8 cellular contexts compared by ENCODE assay signal in genomic region chr1:15885269-15885668, GRCh38. TPM values are rescaled to one million over a fixed set of nuclear protein-coding genes. Genes with fewer than 3 reads are reported as not detected.
DNase-seq lines count a peak whose midpoint lies in the region; ATAC-seq and TF ChIP-seq lines count a peak whose summit lies in the region.

No MANE protein-coding gene starts in this region.

- H3K79me2 ChIP-seq in GM23338 (replicated peaks; ENCODE audit: insufficient read depth): peaks cover 97% of the 10 kb centered on the region

- H3F3A ChIP-seq in GM23338 (replicated peaks; ENCODE audit: low read depth): no peaks in the 10 kb centered on the region; the same call in 1 of the 2 replicates

- H3K36me3 Mint-ChIP-seq in GM23338 (ENCODE audit: low read depth): peaks cover 7% of the 10 kb centered on the region; the same call in 2 of the 3 replicates
- peaks cover 9% of the 10 kb centered on the region for H3K36me3 Mint-ChIP-seq in T-cell

- H3K27me3 Mint-ChIP-seq in GM23338 (ENCODE audit: insufficient read depth, low read depth, poor library complexity): peaks cover 6% of the 10 kb centered on the region
- no peaks in the 10 kb centered on the region for H3K27me3 Mint-ChIP-seq in T-cell

- H3K27ac Mint-ChIP-seq in GM23338 (peak overlapping the region; percentile 98), T-cell (peak overlapping the region; percentile 20 to 69)

- CTCF ChIA-PET in T-cell (lab: Charles Lee): interaction anchor here in 1 of 2 donors (1.7 kb wide), 1 partner anchor 70 kb away, joined by 5 read pairs; no protein-coding TSS in a partner anchor

- H3K4me3 Mint-ChIP-seq in GM23338 (no peak overlapping the region; the same call in 2 of the 3 replicates), T-cell (peak overlapping the region in 2 of 3 donors; percentile 61 to 66)

- H3K4me1 ChIP-seq in GM23338 (ENCODE audit: insufficient read depth) (peaks cover 19% of the 10 kb centered on the region), iPS-20b (ENCODE audit: insufficient read depth, low read length) (peaks cover 8% of the 10 kb centered on the region)

- H3K27me3 ChIP-seq in GM23338 (ENCODE audit: insufficient read depth) (no peaks in the 10 kb centered on the region), iPS-20b (ENCODE audit: insufficient read depth, low read length) (no peaks in the 10 kb centered on the region)

- POLR2A ChIA-PET in T-cell (lab: Charles Lee): no interaction called here

- H3K9me3 Mint-ChIP-seq in GM23338: no peaks in the 10 kb centered on the region
- H3K9me3 Mint-ChIP-seq in T-cell: no peaks in the 10 kb centered on the region

- H3K36me3 ChIP-seq in GM23338 (ENCODE audit: insufficient read depth) (no peaks in the 10 kb centered on the region), iPS-20b (ENCODE audit: insufficient read depth, low read depth, low read length) (no peaks in the 10 kb centered on the region)

- peak overlapping the region; percentile 86; the same call in 1 of the 2 replicates for H3K9ac ChIP-seq in iPS-20b (ENCODE audit: low read depth, low read length)

- H3K4me1 Mint-ChIP-seq in GM23338 (peaks cover 22% of the 10 kb centered on the region), T-cell (peaks cover 69 to 70% (median 69%) of the 10 kb centered on the region in 3 donors)

- H3K9me2 ChIP-seq in GM23338 (ENCODE audit: insufficient read depth): no peaks in the 10 kb centered on the region

- intact Hi-C loops in head of caudate nucleus (cut with DNase I): loop anchor here (5.0 to 10.0 kb wide), 2 partner anchors 38 to 110 kb away; partner anchors contain the start of gene SPEN

- H3K4me3 ChIP-seq in GM23338: no peak overlapping the region
- no peak overlapping the region for H3K4me3 ChIP-seq in iPS-20b (ENCODE audit: low read length)
- no peak overlapping the region for H3K4me3 ChIP-seq in skin epidermis

- peak overlapping the region; percentile 92 for H3K27ac ChIP-seq in GM23338 (ENCODE audit: low read depth)
- peak overlapping the region; percentile 55 for H3K27ac ChIP-seq in iPS-20b (ENCODE audit: low read length)
- H3K27ac ChIP-seq in skin epidermis: peak overlapping the region in 17 of 21 experiments; percentile 12 to 85 (median 75)

- no peak overlapping the region for H2AFZ ChIP-seq in GM23338

- DNase-seq in GM23338 (ENCODE audit: low spot score) (no peak), T-cell (no peak), amniotic stem cell (lab: John Stamatoyannopoulos, UW) (no peak), NCI-H446 treated with DMSO at 0.1 percent for 48 hours (lab: John Stamatoyannopoulos, UW) (no peak), DMS53 treated with DMSO at 0.1 percent for 48 hours (lab: John Stamatoyannopoulos, UW; ENCODE audit: unreplicated experiment) (no peak), head of caudate nucleus (no peak)

- H3K4me2 ChIP-seq in GM23338: peak overlapping the region; percentile 60

- ATAC-seq in GM23338 (no peak), T-cell (replicated peaks in 1 of 4) (no peak)

- peaks cover 3% of the 10 kb centered on the region; the same call in 1 of the 2 replicates for H4K20me1 ChIP-seq in GM23338 (replicated peaks; ENCODE audit: insufficient read depth)

- no peaks in the 10 kb centered on the region for H3K9me3 ChIP-seq in iPS-20b (ENCODE audit: insufficient read depth, low read depth, low read length)

- TF ChIP-seq CTCF in GM23338 (conservative IDR thresholded peaks at IDR 0.05; ENCODE audit: low read depth in 2 of 2): no peak

TF ChIP-seq in GM23338, 12 proteins besides CTCF, POLR2A, EP300 and RAD21:
- TF ChIP-seq ZNF114 (CRISPR knock-in tag; IDR thresholded peaks at IDR 0.05) (no peak), ZNF462 (CRISPR knock-in tag; IDR thresholded peaks at IDR 0.05) (no peak), EZH2phosphoT487 (IDR thresholded peaks at IDR 0.05; ENCODE audit: unreplicated experiment) (no peak), JUNB (IDR thresholded peaks at IDR 0.05; ENCODE audit: unreplicated experiment) (no peak), ZNF331 (CRISPR knock-in tag; IDR thresholded peaks at IDR 0.05; ENCODE audit: low read depth) (no peak), STAT1 (IDR thresholded peaks at IDR 0.05; ENCODE audit: unreplicated experiment) (no peak), NANOG (IDR thresholded peaks at IDR 0.05; ENCODE audit: borderline replicate concordance) (no peak)
- TF ChIP-seq, protein P1, sequence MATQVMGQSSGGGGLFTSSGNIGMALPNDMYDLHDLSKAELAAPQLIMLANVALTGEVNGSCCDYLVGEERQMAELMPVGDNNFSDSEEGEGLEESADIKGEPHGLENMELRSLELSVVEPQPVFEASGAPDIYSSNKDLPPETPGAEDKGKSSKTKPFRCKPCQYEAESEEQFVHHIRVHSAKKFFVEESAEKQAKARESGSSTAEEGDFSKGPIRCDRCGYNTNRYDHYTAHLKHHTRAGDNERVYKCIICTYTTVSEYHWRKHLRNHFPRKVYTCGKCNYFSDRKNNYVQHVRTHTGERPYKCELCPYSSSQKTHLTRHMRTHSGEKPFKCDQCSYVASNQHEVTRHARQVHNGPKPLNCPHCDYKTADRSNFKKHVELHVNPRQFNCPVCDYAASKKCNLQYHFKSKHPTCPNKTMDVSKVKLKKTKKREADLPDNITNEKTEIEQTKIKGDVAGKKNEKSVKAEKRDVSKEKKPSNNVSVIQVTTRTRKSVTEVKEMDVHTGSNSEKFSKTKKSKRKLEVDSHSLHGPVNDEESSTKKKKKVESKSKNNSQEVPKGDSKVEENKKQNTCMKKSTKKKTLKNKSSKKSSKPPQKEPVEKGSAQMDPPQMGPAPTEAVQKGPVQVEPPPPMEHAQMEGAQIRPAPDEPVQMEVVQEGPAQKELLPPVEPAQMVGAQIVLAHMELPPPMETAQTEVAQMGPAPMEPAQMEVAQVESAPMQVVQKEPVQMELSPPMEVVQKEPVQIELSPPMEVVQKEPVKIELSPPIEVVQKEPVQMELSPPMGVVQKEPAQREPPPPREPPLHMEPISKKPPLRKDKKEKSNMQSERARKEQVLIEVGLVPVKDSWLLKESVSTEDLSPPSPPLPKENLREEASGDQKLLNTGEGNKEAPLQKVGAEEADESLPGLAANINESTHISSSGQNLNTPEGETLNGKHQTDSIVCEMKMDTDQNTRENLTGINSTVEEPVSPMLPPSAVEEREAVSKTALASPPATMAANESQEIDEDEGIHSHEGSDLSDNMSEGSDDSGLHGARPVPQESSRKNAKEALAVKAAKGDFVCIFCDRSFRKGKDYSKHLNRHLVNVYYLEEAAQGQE (IDR thresholded peaks at IDR 0.05; ENCODE audit: unreplicated experiment): no peak

RNA-seq across cellular contexts. Expression of gene SPEN, which starts 37.8 kb away (rescaled TPM):
- 28.5 and 43.6 TPM in 2 replicates for total RNA-seq in GM23338 (2014; rRNA removed; shearing (Covaris generic))
- polyA plus RNA-seq in GM23338 (2016; fragmentation: Nextera tagmentation; extraction: Ambion mirVana): 11.4 and 14.9 TPM in 2 replicates
- total RNA-seq in T-cell: 10 to 100 TPM; 69.9 to 81.1 (median 72.1) TPM
